21 cellular contexts compared by ENCODE assay signal in genomic region chr13:40119852-40120251, GRCh38.
"Had no signal": no experiment of that assay in that cellular context is flagged by ENCODE, and none has a peak within 500 bp of the region (broad histone marks: within the 10 kb centered on the region; RNA-seq: fewer than 3 reads in every experiment).

No MANE protein-coding gene starts in this region.

- H3K4me3 ChIP-seq: adrenal gland, breast epithelium, left lung, pancreas, psoas muscle, smooth muscle cell, stomach, testis had no signal

- H3K4me1 ChIP-seq: breast epithelium, left lung, testis had no signal

- H3K27ac ChIP-seq: adrenal gland, neutrophil, pancreas, psoas muscle, testis, WERI-Rb-1 had no signal

- H3K9me3 ChIP-seq: adrenal gland, breast epithelium, neutrophil, pancreas, testis had no signal

- H3K36me3 ChIP-seq: adrenal gland, breast epithelium, left lung, neutrophil, pancreas, stomach, WERI-Rb-1 had no signal

- ATAC-seq: activated naive CD4-positive, alpha-beta T cell treated with anti-CD3 and anti-CD28 coated beads, Interleukin-2, amount 50 U/mL, for 72 hours; pancreas; psoas muscle; stimulated activated memory B cell treated with anti-CD40 and anti-IgM and Interleukin-4, amounts not matched to agents 10 μg/mL and 1 μg/mL and 100 μg/mL, for 72 hours; T-cell had no signal

- DNase-seq: activated CD4-positive, alpha-beta T cell treated with anti-CD3 and anti-CD28 coated beads for 1 hour; activated gamma-delta T cell treated with Interleukin-2 at 50 U/mL for 16 hours; activated T-cell treated with anti-CD3 and anti-CD28 coated beads, Interleukin-2, amount 50 U/mL, for 1 hour; adrenal gland; cortex of kidney; erythroblast; hippocampal formation; kidney glomerular epithelial cell; left lung; pancreas; psoas muscle; stimulated activated CD4-positive, alpha-beta T cell treated with anti-CD3 and anti-CD28 coated beads, Interleukin-15, amount 100 ng/mL, for 24 hours; stomach; T-cell; testis; WERI-Rb-1 had no signal

- H3K27me3 ChIP-seq: adrenal gland, breast epithelium, left lung, neutrophil, pancreas, stomach, testis had no signal
